Comparison of ENCODE assay signal across 1 cellular context in the genomic region with DNA sequence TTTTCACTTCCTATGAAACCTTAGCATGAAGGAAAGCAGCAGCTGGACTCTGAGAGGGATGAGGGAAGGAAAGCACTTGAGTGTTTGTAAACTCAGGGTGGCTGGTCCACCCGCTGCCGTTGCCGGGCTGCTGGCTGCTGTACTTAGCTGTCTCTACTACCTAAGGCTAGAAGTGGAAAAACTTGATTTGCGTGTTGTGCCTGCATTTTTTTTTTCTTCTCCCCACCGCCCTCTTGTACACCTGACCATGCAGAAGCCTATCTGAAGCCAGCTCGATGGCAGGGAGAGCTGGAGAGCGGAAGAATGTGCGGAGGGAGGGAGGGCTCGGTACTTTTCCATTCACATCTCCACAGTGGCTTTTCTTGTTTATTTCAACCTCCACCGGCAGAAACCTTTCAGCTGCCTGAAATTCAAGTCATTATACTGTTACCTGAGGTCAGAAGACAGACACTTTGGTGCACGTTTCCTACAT.
TF ChIP-seq lines count a peak whose summit lies in the region.

No MANE protein-coding gene starts in this region.

TF ChIP-seq in HepG2, 621 proteins besides CTCF, POLR2A, EP300 and RAD21 (continued from another document and continues in another):
- TF ChIP-seq, protein P1, sequence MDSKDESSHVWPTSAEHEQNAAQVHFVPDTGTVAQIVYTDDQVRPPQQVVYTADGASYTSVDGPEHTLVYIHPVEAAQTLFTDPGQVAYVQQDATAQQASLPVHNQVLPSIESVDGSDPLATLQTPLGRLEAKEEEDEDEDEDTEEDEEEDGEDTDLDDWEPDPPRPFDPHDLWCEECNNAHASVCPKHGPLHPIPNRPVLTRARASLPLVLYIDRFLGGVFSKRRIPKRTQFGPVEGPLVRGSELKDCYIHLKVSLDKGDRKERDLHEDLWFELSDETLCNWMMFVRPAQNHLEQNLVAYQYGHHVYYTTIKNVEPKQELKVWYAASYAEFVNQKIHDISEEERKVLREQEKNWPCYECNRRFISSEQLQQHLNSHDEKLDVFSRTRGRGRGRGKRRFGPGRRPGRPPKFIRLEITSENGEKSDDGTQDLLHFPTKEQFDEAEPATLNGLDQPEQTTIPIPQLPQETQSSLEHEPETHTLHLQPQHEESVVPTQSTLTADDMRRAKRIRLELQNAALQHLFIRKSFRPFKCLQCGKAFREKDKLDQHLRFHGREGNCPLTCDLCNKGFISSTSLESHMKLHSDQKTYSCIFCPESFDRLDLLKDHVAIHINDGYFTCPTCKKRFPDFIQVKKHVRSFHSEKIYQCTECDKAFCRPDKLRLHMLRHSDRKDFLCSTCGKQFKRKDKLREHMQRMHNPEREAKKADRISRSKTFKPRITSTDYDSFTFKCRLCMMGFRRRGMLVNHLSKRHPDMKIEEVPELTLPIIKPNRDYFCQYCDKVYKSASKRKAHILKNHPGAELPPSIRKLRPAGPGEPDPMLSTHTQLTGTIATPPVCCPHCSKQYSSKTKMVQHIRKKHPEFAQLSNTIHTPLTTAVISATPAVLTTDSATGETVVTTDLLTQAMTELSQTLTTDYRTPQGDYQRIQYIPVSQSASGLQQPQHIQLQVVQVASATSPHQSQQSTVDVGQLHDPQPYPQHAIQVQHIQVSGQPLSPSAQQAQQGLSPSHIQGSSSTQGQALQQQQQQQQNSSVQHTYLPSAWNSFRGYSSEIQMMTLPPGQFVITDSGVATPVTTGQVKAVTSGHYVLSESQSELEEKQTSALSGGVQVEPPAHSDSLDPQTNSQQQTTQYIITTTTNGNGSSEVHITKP (CRISPR knock-in tag; IDR thresholded peaks at IDR 0.05; ENCODE audit: low read depth): peak; percentile 16
- TF ChIP-seq ZNF367 (CRISPR knock-in tag; IDR thresholded peaks at IDR 0.05; ENCODE audit: borderline replicate concordance) (no peak), ZNF205 (CRISPR knock-in tag; IDR thresholded peaks at IDR 0.05) (no peak), ZNF773 (CRISPR knock-in tag; IDR thresholded peaks at IDR 0.05; ENCODE audit: borderline replicate concordance) (no peak), ZNF749 (CRISPR knock-in tag; IDR thresholded peaks at IDR 0.05; ENCODE audit: borderline replicate concordance) (no peak), ARID2 (CRISPR knock-in tag; IDR thresholded peaks at IDR 0.05; ENCODE audit: borderline replicate concordance) (0 out of 2 replicates have a peak, but pooled peaks have one; percentile 10), TEAD3 (CRISPR knock-in tag; optimal IDR thresholded peaks at IDR 0.05; ENCODE audit: borderline replicate concordance) (peak; percentile 66), NFIB (CRISPR knock-in tag; IDR thresholded peaks at IDR 0.05; ENCODE audit: borderline replicate concordance) (no peak), XRCC5 (optimal IDR thresholded peaks at IDR 0.05; ENCODE audit: low read length) (peak; percentile 8), TAF1 (CRISPR knock-in tag; IDR thresholded peaks at IDR 0.05) (peak; percentile 73; the same call in 1 of the 2 replicates), ZNF232 (CRISPR knock-in tag; IDR thresholded peaks at IDR 0.05; ENCODE audit: borderline replicate concordance) (0 out of 2 replicates have a peak, but pooled peaks have one; percentile 7), ZNF746 (CRISPR knock-in tag; IDR thresholded peaks at IDR 0.05) (0 out of 2 replicates have a peak, but pooled peaks have one; percentile 67), DPF2 (CRISPR knock-in tag; IDR thresholded peaks at IDR 0.05; ENCODE audit: borderline replicate concordance, low read depth) (no peak; the same call in 1 of the 2 replicates), ZNF772 (CRISPR knock-in tag; IDR thresholded peaks at IDR 0.05) (0 out of 2 replicates have a peak, but pooled peaks have one; percentile 44), ZNF136 (CRISPR knock-in tag; IDR thresholded peaks at IDR 0.05; ENCODE audit: low read depth) (no peak), TGIF2 (CRISPR knock-in tag; IDR thresholded peaks at IDR 0.05) (0 out of 2 replicates have a peak, but pooled peaks have one; percentile 11), KAT8 (CRISPR knock-in tag; IDR thresholded peaks at IDR 0.05) (no peak), ZNF468 (CRISPR knock-in tag; IDR thresholded peaks at IDR 0.05) (no peak), PHF8 (CRISPR knock-in tag; IDR thresholded peaks at IDR 0.05) (0 out of 2 replicates have a peak, but pooled peaks have one; percentile 29)
- TF ChIP-seq, protein P2, sequence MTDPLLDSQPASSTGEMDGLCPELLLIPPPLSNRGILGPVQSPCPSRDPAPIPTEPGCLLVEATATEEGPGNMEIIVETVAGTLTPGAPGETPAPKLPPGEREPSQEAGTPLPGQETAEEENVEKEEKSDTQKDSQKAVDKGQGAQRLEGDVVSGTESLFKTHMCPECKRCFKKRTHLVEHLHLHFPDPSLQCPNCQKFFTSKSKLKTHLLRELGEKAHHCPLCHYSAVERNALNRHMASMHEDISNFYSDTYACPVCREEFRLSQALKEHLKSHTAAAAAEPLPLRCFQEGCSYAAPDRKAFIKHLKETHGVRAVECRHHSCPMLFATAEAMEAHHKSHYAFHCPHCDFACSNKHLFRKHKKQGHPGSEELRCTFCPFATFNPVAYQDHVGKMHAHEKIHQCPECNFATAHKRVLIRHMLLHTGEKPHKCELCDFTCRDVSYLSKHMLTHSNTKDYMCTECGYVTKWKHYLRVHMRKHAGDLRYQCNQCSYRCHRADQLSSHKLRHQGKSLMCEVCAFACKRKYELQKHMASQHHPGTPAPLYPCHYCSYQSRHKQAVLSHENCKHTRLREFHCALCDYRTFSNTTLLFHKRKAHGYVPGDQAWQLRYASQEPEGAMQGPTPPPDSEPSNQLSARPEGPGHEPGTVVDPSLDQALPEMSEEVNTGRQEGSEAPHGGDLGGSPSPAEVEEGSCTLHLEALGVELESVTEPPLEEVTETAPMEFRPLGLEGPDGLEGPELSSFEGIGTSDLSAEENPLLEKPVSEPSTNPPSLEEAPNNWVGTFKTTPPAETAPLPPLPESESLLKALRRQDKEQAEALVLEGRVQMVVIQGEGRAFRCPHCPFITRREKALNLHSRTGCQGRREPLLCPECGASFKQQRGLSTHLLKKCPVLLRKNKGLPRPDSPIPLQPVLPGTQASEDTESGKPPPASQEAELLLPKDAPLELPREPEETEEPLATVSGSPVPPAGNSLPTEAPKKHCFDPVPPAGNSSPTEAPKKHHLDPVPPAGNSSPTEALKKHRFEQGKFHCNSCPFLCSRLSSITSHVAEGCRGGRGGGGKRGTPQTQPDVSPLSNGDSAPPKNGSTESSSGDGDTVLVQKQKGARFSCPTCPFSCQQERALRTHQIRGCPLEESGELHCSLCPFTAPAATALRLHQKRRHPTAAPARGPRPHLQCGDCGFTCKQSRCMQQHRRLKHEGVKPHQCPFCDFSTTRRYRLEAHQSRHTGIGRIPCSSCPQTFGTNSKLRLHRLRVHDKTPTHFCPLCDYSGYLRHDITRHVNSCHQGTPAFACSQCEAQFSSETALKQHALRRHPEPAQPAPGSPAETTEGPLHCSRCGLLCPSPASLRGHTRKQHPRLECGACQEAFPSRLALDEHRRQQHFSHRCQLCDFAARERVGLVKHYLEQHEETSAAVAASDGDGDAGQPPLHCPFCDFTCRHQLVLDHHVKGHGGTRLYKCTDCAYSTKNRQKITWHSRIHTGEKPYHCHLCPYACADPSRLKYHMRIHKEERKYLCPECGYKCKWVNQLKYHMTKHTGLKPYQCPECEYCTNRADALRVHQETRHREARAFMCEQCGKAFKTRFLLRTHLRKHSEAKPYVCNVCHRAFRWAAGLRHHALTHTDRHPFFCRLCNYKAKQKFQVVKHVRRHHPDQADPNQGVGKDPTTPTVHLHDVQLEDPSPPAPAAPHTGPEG (CRISPR knock-in tag; IDR thresholded peaks at IDR 0.05): peak; percentile 33; the same call in 1 of the 2 replicates
- TF ChIP-seq, protein P3, sequence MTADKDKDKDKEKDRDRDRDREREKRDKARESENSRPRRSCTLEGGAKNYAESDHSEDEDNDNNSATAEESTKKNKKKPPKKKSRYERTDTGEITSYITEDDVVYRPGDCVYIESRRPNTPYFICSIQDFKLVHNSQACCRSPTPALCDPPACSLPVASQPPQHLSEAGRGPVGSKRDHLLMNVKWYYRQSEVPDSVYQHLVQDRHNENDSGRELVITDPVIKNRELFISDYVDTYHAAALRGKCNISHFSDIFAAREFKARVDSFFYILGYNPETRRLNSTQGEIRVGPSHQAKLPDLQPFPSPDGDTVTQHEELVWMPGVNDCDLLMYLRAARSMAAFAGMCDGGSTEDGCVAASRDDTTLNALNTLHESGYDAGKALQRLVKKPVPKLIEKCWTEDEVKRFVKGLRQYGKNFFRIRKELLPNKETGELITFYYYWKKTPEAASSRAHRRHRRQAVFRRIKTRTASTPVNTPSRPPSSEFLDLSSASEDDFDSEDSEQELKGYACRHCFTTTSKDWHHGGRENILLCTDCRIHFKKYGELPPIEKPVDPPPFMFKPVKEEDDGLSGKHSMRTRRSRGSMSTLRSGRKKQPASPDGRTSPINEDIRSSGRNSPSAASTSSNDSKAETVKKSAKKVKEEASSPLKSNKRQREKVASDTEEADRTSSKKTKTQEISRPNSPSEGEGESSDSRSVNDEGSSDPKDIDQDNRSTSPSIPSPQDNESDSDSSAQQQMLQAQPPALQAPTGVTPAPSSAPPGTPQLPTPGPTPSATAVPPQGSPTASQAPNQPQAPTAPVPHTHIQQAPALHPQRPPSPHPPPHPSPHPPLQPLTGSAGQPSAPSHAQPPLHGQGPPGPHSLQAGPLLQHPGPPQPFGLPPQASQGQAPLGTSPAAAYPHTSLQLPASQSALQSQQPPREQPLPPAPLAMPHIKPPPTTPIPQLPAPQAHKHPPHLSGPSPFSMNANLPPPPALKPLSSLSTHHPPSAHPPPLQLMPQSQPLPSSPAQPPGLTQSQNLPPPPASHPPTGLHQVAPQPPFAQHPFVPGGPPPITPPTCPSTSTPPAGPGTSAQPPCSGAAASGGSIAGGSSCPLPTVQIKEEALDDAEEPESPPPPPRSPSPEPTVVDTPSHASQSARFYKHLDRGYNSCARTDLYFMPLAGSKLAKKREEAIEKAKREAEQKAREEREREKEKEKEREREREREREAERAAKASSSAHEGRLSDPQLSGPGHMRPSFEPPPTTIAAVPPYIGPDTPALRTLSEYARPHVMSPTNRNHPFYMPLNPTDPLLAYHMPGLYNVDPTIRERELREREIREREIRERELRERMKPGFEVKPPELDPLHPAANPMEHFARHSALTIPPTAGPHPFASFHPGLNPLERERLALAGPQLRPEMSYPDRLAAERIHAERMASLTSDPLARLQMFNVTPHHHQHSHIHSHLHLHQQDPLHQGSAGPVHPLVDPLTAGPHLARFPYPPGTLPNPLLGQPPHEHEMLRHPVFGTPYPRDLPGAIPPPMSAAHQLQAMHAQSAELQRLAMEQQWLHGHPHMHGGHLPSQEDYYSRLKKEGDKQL (CRISPR knock-in tag; IDR thresholded peaks at IDR 0.05; ENCODE audit: low read depth): 0 out of 2 replicates have a peak, but pooled peaks have one; percentile 13
- TF ChIP-seq, protein P4, sequence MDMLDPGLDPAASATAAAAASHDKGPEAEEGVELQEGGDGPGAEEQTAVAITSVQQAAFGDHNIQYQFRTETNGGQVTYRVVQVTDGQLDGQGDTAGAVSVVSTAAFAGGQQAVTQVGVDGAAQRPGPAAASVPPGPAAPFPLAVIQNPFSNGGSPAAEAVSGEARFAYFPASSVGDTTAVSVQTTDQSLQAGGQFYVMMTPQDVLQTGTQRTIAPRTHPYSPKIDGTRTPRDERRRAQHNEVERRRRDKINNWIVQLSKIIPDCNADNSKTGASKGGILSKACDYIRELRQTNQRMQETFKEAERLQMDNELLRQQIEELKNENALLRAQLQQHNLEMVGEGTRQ (IDR thresholded peaks at IDR 0.05; ENCODE audit: low read depth, low read length): peak; percentile 12; the same call in 1 of the 2 replicates
- TF ChIP-seq, protein P4 (CRISPR knock-in tag; IDR thresholded peaks at IDR 0.05; ENCODE audit: borderline replicate concordance): peak; percentile 72; the same call in 1 of the 2 replicates
- TF ChIP-seq, protein P5, sequence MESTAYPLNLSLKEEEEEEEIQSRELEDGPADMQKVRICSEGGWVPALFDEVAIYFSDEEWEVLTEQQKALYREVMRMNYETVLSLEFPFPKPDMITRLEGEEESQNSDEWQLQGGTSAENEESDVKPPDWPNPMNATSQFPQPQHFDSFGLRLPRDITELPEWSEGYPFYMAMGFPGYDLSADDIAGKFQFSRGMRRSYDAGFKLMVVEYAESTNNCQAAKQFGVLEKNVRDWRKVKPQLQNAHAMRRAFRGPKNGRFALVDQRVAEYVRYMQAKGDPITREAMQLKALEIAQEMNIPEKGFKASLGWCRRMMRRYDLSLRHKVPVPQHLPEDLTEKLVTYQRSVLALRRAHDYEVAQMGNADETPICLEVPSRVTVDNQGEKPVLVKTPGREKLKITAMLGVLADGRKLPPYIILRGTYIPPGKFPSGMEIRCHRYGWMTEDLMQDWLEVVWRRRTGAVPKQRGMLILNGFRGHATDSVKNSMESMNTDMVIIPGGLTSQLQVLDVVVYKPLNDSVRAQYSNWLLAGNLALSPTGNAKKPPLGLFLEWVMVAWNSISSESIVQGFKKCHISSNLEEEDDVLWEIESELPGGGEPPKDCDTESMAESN (CRISPR knock-in tag; conservative IDR thresholded peaks at IDR 0.05): peak; percentile 29; the same call in 1 of the 2 replicates
- TF ChIP-seq, protein P6, sequence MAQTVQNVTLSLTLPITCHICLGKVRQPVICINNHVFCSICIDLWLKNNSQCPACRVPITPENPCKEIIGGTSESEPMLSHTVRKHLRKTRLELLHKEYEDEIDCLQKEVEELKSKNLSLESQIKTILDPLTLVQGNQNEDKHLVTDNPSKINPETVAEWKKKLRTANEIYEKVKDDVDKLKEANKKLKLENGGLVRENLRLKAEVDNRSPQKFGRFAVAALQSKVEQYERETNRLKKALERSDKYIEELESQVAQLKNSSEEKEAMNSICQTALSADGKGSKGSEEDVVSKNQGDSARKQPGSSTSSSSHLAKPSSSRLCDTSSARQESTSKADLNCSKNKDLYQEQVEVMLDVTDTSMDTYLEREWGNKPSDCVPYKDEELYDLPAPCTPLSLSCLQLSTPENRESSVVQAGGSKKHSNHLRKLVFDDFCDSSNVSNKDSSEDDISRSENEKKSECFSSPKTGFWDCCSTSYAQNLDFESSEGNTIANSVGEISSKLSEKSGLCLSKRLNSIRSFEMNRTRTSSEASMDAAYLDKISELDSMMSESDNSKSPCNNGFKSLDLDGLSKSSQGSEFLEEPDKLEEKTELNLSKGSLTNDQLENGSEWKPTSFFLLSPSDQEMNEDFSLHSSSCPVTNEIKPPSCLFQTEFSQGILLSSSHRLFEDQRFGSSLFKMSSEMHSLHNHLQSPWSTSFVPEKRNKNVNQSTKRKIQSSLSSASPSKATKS (CRISPR knock-in tag; IDR thresholded peaks at IDR 0.05): no peak
- TF ChIP-seq, protein P7, sequence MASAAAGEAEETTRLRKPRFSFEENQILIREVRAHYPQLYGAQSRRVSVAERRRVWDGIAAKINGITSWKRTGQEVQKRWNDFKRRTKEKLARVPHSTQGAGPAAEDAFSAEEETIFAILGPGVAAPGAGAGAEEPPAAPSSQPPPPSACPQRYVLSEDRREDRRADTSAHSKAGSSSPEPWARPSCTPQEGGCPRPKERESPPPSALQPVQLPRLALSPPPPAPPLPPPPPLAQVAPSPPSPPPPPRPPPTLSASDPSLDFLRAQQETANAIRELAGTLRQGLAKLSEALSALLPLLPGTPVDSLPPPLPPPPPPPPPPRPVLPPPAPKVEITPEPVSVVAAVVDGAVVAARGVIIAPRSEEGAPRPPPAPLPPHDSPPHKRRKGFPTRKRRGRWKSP (CRISPR knock-in tag; IDR thresholded peaks at IDR 0.05): peak; percentile 36; the same call in 1 of the 2 replicates
